ENCODE assay signal across 15 cellular contexts in the genomic region with DNA sequence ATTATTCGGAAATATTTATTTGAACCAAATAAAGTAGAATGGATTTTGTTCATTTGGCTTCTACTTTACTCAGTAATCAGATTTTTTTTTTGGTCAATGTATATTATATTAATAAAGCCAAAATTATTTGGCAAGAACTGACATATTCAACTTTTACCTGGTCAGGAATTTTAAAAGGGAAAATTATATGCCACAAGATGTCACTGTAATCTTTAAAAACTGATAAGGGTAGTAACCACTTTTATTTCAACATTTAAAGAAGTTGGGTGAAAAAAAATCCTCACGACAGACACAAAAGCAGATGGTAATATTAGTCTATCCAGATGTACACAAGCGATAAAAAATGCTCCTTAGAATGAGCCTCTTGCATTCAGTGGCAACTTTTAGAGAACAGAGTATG.
DNase-seq lines count a peak whose midpoint lies in the region; ATAC-seq, FAIRE-seq and TF ChIP-seq lines count a peak whose summit lies in the region.
"Had no signal": no experiment of that assay in that cellular context is flagged by ENCODE, and none has a peak within 500 bp of the region (broad histone marks: within the 10 kb centered on the region; RNA-seq: fewer than 3 reads in every experiment).

No MANE protein-coding gene starts in this region.

- no peaks in the 10 kb centered on the region for H3K79me2 ChIP-seq in OCI-LY1 (ENCODE audit: insufficient read depth, low read length)
- H3K79me2 ChIP-seq in smooth muscle cell (ENCODE audit: low read depth) = no peaks in the 10 kb centered on the region

- no peaks in the 10 kb centered on the region for H3F3A ChIP-seq in OCI-LY1 (ENCODE audit: insufficient read depth, low read length)
- H3F3A ChIP-seq in smooth muscle cell (ENCODE audit: low read depth) = no peaks in the 10 kb centered on the region

- peaks cover 0 to 28% (median 0%) of the 10 kb centered on the region in 9 donors for H3K4me1 ChIP-seq in heart right ventricle
- H3K4me1 ChIP-seq in OCI-LY1 (ENCODE audit: insufficient read depth, low read length, severe bottlenecking) = peaks cover 50% of the 10 kb centered on the region
- H3K4me1 ChIP-seq in esophagus muscularis mucosa = peaks cover 0 to 12% (median 8%) of the 10 kb centered on the region in 4 donors
- no peaks in the 10 kb centered on the region for H3K4me1 ChIP-seq in smooth muscle cell (ENCODE audit: low read depth)
- H3K4me1 ChIP-seq in testis = no peaks in the 10 kb centered on the region
- H3K4me1 ChIP-seq: BLaER1, prostate gland had no signal

- WGBS in heart right ventricle, 2 donors = 53 to 59% methylated on average over 3 of the region's 3 CpGs
- WGBS in esophagus muscularis mucosa = 56% methylated on average over 3 of the region's 3 CpGs
- 75% methylated on average over 3 of the region's 3 CpGs for WGBS in smooth muscle cell (ENCODE audit: low lambda C conversion rate)
- 60 to 61% methylated on average over 3 of the region's 3 CpGs for WGBS in testis, 2 donors

- H3K4me3 ChIP-seq in heart right ventricle (peak overlapping the region in 2 of 10 donors; percentile 3 to 15), OCI-LY1 (ENCODE audit: low read depth, low read length, poor library complexity, severe bottlenecking) (no peak overlapping the region), esophagus muscularis mucosa (no peak overlapping the region), smooth muscle cell (no peak overlapping the region), testis (no peak overlapping the region)
- H3K4me3 ChIP-seq: BLaER1, coronary artery, prostate gland, SK-N-MC had no signal

- H3K4me2 ChIP-seq in OCI-LY1 (ENCODE audit: low read length) = peak overlapping the region; percentile 29
- H3K4me2 ChIP-seq in smooth muscle cell = no peak overlapping the region
- H3K4me2 ChIP-seq: BLaER1 had no signal

- intact Hi-C loops in heart right ventricle (cut with DNase I) (loop anchor here in 5 of 10 donors (1.0 to 5.0 kb wide), 4 partner anchors 40 to 45 kb away; no protein-coding TSS in a partner anchor), Right ventricle myocardium inferior (cut with DNase I) (loop anchor here (5.0 kb wide), 1 partner anchor 205 kb away; no protein-coding TSS in a partner anchor), esophagus muscularis mucosa (cut with DNase I) (loop anchor here (5.0 kb wide), 1 partner anchor 45 kb away; no protein-coding TSS in a partner anchor), testis (cut with DNase I; ENCODE audit: low total_unique reads) (no loop called here)

- TF ChIP-seq POLR2A in esophagus muscularis mucosa (IDR thresholded peaks at IDR 0.05; ENCODE audit: low read depth) (no peak), testis (IDR thresholded peaks at IDR 0.05) (no peak)

- TF ChIP-seq EP300 in esophagus muscularis mucosa (IDR thresholded peaks at IDR 0.05) = no peak

- no peaks in the 10 kb centered on the region for H4K20me1 ChIP-seq in OCI-LY1 (ENCODE audit: insufficient read depth, low read length)
- no peaks in the 10 kb centered on the region for H4K20me1 ChIP-seq in smooth muscle cell (ENCODE audit: low read depth)
- H4K20me1 ChIP-seq: BLaER1 had no signal

- H3K9me3 ChIP-seq in heart right ventricle (no peaks in the 10 kb centered on the region), OCI-LY1 (ENCODE audit: low read length) (no peaks in the 10 kb centered on the region), esophagus muscularis mucosa (no peaks in the 10 kb centered on the region), smooth muscle cell (replicated peaks; ENCODE audit: low read depth) (no peaks in the 10 kb centered on the region), testis (no peaks in the 10 kb centered on the region)
- H3K9me3 ChIP-seq: BLaER1, prostate gland had no signal

- H3K36me3 ChIP-seq in heart right ventricle (no peaks in the 10 kb centered on the region), OCI-LY1 (ENCODE audit: insufficient read depth, low read length) (no peaks in the 10 kb centered on the region), esophagus muscularis mucosa (no peaks in the 10 kb centered on the region), smooth muscle cell (ENCODE audit: low read depth) (no peaks in the 10 kb centered on the region), testis (ENCODE audit: low read depth, missing control alignments) (no peaks in the 10 kb centered on the region)
- H3K36me3 ChIP-seq: BLaER1, prostate gland had no signal

- peak in 8 of 9 donors; percentile 26 to 70 (median 50) for TF ChIP-seq CTCF in heart right ventricle (IDR thresholded peaks at IDR 0.05)
- TF ChIP-seq CTCF in OCI-LY1 (IDR thresholded peaks at IDR 0.05; ENCODE audit: low read length) = peak; percentile 58; the same call in 1 of the 2 replicates
- peak in 2 of 3 experiments; percentile 25 to 33 for TF ChIP-seq CTCF in esophagus muscularis mucosa (IDR thresholded peaks at IDR 0.05)
- TF ChIP-seq CTCF in smooth muscle cell (IDR thresholded peaks at IDR 0.05; ENCODE audit: borderline replicate concordance, insufficient read depth, poor library complexity, severe bottlenecking) = peak; percentile 32
- TF ChIP-seq CTCF in testis (IDR thresholded peaks at IDR 0.05) = no peak
- TF ChIP-seq CTCF in D721Med (IDR thresholded peaks at IDR 0.05; ENCODE audit: insufficient read depth, missing control alignments) = no peak

- H3K27me3 ChIP-seq in heart right ventricle (no peaks in the 10 kb centered on the region), OCI-LY1 (ENCODE audit: insufficient read depth, low read length) (no peaks in the 10 kb centered on the region), esophagus muscularis mucosa (no peaks in the 10 kb centered on the region), smooth muscle cell (ENCODE audit: low read depth) (no peaks in the 10 kb centered on the region), testis (no peaks in the 10 kb centered on the region)
- H3K27me3 ChIP-seq: BLaER1 had no signal

- no peaks in the 10 kb centered on the region for H3K9me2 ChIP-seq in OCI-LY1 (ENCODE audit: low read depth, low read length)

- no peak for FAIRE-seq in D721Med (lab: Jason Lieb, UNC)

- H3K9ac ChIP-seq in OCI-LY1 (ENCODE audit: low read length) = peak overlapping the region; percentile 6; the same call in 1 of the 2 replicates
- no peak overlapping the region for H3K9ac ChIP-seq in smooth muscle cell (ENCODE audit: low read depth)
- H3K9ac ChIP-seq: BLaER1 had no signal

- H3K27ac ChIP-seq in heart right ventricle = peak overlapping the region in 2 of 10 donors; percentile 24 to 28
- no peak overlapping the region for H3K27ac ChIP-seq in OCI-LY1 (ENCODE audit: low read depth, low read length, poor library complexity, severe bottlenecking)
- no peak overlapping the region for H3K27ac ChIP-seq in esophagus muscularis mucosa (replicated peaks in 1 of 4)
- no peak overlapping the region for H3K27ac ChIP-seq in smooth muscle cell (ENCODE audit: low read depth)
- H3K27ac ChIP-seq in testis = no peak overlapping the region
- H3K27ac ChIP-seq: BLaER1, coronary artery, prostate gland, SK-N-MC had no signal

- H2AFZ ChIP-seq in OCI-LY1 (ENCODE audit: low read length) (peak overlapping the region; percentile 45; the same call in 1 of the 2 replicates), smooth muscle cell (ENCODE audit: low read depth) (no peak overlapping the region)

- ATAC-seq in heart right ventricle = peak in 4 of 8 donors; percentile 17 to 62 (median 34)
- no peak for ATAC-seq in Right ventricle myocardium inferior
- ATAC-seq: activated CD8-positive, alpha-beta T cell treated with anti-CD3 and anti-CD28 coated beads for 36 hours had no signal

- no peak for DNase-seq in heart right ventricle
- DNase-seq in Right ventricle myocardium inferior (ENCODE audit: missing footprints) = no peak
- no peak for DNase-seq in esophagus muscularis mucosa (ENCODE audit: extremely low spot score)
- DNase-seq in smooth muscle cell (lab: John Stamatoyannopoulos, UW; ENCODE audit: unreplicated experiment) = no peak
- DNase-seq in NCI-H82 (lab: John Stamatoyannopoulos, UW) = no peak
- no peak for DNase-seq in testis
- DNase-seq in D721Med (ENCODE audit: insufficient read length, low spot score) = no peak
- DNase-seq: activated CD8-positive, alpha-beta T cell treated with anti-CD3 and anti-CD28 coated beads for 36 hours; activated naive CD4-positive, alpha-beta T cell treated with anti-CD3 and anti-CD28 coated beads for 36 hours; NCI-H2081 had no signal

Comparison
In these comparisons a context has a peak if more than half of its experiments do, and no peak if none do; other contexts are left out.
1. CTCF ChIP-seq: peak in heart right ventricle (8 of 9), OCI-LY1 (single experiment), esophagus muscularis mucosa (2 of 3) and smooth muscle cell (single experiment); none in testis (0 of 3) and D721Med (single experiment).